In the genomic region with DNA sequence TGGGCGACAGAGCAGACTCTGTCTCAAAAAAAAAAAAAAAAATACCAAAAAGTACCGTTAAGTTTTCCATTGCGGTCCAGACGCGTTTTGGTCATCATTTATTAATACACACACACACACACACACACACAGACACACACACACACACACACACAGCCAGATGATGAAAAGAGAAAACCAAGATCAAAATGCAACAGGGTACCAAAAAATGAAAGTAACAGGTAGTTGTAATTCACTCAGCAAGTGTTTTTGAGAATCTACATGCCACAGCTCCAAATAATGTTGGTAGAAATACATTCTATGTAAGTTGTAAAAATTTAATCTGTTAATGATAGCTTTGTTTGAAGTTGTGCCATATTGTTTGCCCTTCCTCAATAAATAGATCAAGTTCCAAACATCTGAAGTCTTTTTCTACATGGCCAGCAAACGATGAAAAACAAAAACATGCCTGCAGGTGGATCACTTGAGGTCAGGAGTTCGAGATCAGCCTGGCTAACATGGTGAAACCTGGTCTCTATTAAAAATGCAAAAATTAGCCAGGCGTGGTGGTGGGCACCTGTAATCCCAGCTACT, we compare ENCODE assay signal across 17 cellular contexts. TPM values are rescaled to one million over a fixed set of nuclear protein-coding genes. Genes with fewer than 3 reads are reported as not detected.
A peak's percentile ranks its signal among the peaks of the same experiment; 100 is the strongest.
DNase-seq lines count a peak whose midpoint lies in the region; ATAC-seq and TF ChIP-seq lines count a peak whose summit lies in the region.
"Had no signal": no experiment of that assay in that cellular context is flagged by ENCODE, and none has a peak within 500 bp of the region (broad histone marks: within the 10 kb centered on the region; RNA-seq: fewer than 3 reads in every experiment).

No MANE protein-coding gene starts in this region.

- peak overlapping the region; percentile 60 for H3K27ac Mint-ChIP-seq in activated CD4-positive, alpha-beta T cell treated with anti-CD3 and anti-CD28 coated beads, Interleukin-2, amount 10 ng/mL, durations not matched to agents 7 days and 5 days
- peak overlapping the region; percentile 6 for H3K27ac Mint-ChIP-seq in activated naive CD8-positive, alpha-beta T cell
- peak overlapping the region; percentile 33 for H3K27ac Mint-ChIP-seq in progenitor cell of endocrine pancreas
- H3K27ac Mint-ChIP-seq: CD8-positive, alpha-beta T cell; GM23338 had no signal

- no peaks in the 10 kb centered on the region for H3K9me3 ChIP-seq in Panc1 (ENCODE audit: control insufficient read depth, insufficient read depth, low read depth, low read length)
- H3K9me3 ChIP-seq in heart left ventricle = no peaks in the 10 kb centered on the region

- H3K4me1 ChIP-seq in Panc1 (ENCODE audit: control insufficient read depth, insufficient read depth, low read length) (no peaks in the 10 kb centered on the region), heart left ventricle (peaks cover 7 to 87% (median 67%) of the 10 kb centered on the region in 12 donors)

- TF ChIP-seq CTCF in Panc1 (IDR thresholded peaks at IDR 0.05) = no peak
- TF ChIP-seq CTCF in progenitor cell of endocrine pancreas (IDR thresholded peaks at IDR 0.05; ENCODE audit: unreplicated experiment) = no peak
- TF ChIP-seq CTCF in heart left ventricle (IDR thresholded peaks at IDR 0.05) = no peak

- H3K27me3 ChIP-seq in Panc1 (ENCODE audit: control insufficient read depth, insufficient read depth, low read length) (no peaks in the 10 kb centered on the region), heart left ventricle (no peaks in the 10 kb centered on the region)

- H3K36me3 Mint-ChIP-seq in activated CD4-positive, alpha-beta T cell treated with anti-CD3 and anti-CD28 coated beads, Interleukin-2, amount 10 ng/mL, durations not matched to agents 7 days and 5 days (ENCODE audit: low read depth) = peaks cover 57% of the 10 kb centered on the region
- peaks cover 19% of the 10 kb centered on the region for H3K36me3 Mint-ChIP-seq in activated naive CD8-positive, alpha-beta T cell
- H3K36me3 Mint-ChIP-seq in progenitor cell of endocrine pancreas (ENCODE audit: insufficient read depth) = peaks cover 54% of the 10 kb centered on the region

- WGBS in heart left ventricle, 4 donors = 86 to 92% (median 86%) methylated on average over 8 of the region's 8 CpGs

- H3K36me3 ChIP-seq in Panc1 (ENCODE audit: control insufficient read depth, insufficient read depth, low read length) (peaks cover 9% of the 10 kb centered on the region), heart left ventricle (peaks cover 0 to 64% (median 51%) of the 10 kb centered on the region in 9 donors)

- H3K4me3 ChIP-seq in Panc1 (ENCODE audit: low read depth in 2 of 2, low read length in 2 of 2) (no peak overlapping the region), heart left ventricle (no peak overlapping the region)
- H3K4me3 ChIP-seq: GM23338, K562 had no signal

- no peak overlapping the region for H3K4me3 Mint-ChIP-seq in activated CD4-positive, alpha-beta T cell treated with anti-CD3 and anti-CD28 coated beads, Interleukin-2, amount 10 ng/mL, durations not matched to agents 7 days and 5 days
- no peak overlapping the region for H3K4me3 Mint-ChIP-seq in activated naive CD8-positive, alpha-beta T cell
- no peak overlapping the region for H3K4me3 Mint-ChIP-seq in progenitor cell of endocrine pancreas (ENCODE audit: low read depth)
- H3K4me3 Mint-ChIP-seq: CD8-positive, alpha-beta T cell; GM23338 had no signal

- TF ChIP-seq POLR2A in heart left ventricle (IDR thresholded peaks at IDR 0.05) = no peak

- no peaks in the 10 kb centered on the region for H3K27me3 Mint-ChIP-seq in activated CD4-positive, alpha-beta T cell treated with anti-CD3 and anti-CD28 coated beads, Interleukin-2, amount 10 ng/mL, durations not matched to agents 7 days and 5 days
- H3K27me3 Mint-ChIP-seq in activated naive CD8-positive, alpha-beta T cell = no peaks in the 10 kb centered on the region
- H3K27me3 Mint-ChIP-seq in progenitor cell of endocrine pancreas = no peaks in the 10 kb centered on the region

- ATAC-seq in Panc1 (no peak), heart left ventricle (no peak), GM21515 (IDR thresholded peaks at IDR 0.05; ENCODE audit: unreplicated experiment) (no peak)
- ATAC-seq: CD8-positive, alpha-beta T cell; GM23338; K562 had no signal

- intact Hi-C loops in Panc1 (cut with micrococcal nuclease; ENCODE audit: unreplicated experiment) (no loop called here), heart left ventricle (cut with DNase I) (loop anchor here in 1 of 10 donors (2.0 kb wide), 1 partner anchor 17 kb away; no protein-coding TSS in a partner anchor)

- POLR2A ChIA-PET in activated CD4-positive, alpha-beta T cell treated with anti-CD3 and anti-CD28 coated beads, Interleukin-2, amount 10 ng/mL, durations not matched to agents 7 days and 5 days (lab: Charles Lee) = no interaction called here
- POLR2A ChIA-PET in Panc1 (lab: Charles Lee) = interaction anchor here (0.6 kb wide), 1 partner anchor 1214 kb away, joined by 3 read pairs; no protein-coding TSS in a partner anchor

- CTCF ChIA-PET in activated CD4-positive, alpha-beta T cell treated with anti-CD3 and anti-CD28 coated beads, Interleukin-2, amount 10 ng/mL, durations not matched to agents 7 days and 5 days (lab: Charles Lee) = interaction anchor here (2.8 kb wide), 1 partner anchor 10 kb away, joined by 10 read pairs; the partner anchor contains the start of gene YWHAG
- CTCF ChIA-PET in Panc1 (lab: Charles Lee) = no interaction called here

- H3K27ac ChIP-seq in Panc1 (ENCODE audit: low read length) (no peak overlapping the region), heart left ventricle (no peak overlapping the region)

- BruUV-seq in Panc1 (replicated peaks; lab: Mats Ljungman, UMichigan) = TSS peak; percentile 2

- in situ Hi-C loops in Panc1 (cut with HindIII; ENCODE audit: low pct_unique_long_range_greater_than_20kb, low sequenced_read_pairs) = no loop called here

- no peak for DNase-seq in activated CD4-positive, alpha-beta T cell treated with anti-CD3 and anti-CD28 coated beads, Interleukin-2, amount 10 ng/mL, durations not matched to agents 7 days and 5 days
- DNase-seq in activated CD4-positive, alpha-beta T cell treated with anti-CD3 and anti-CD28 coated beads, Interleukin-2, amount 50 U/mL, for 4 hours = no peak
- DNase-seq in Panc1 (ENCODE audit: low read depth, low spot score) = no peak
- DNase-seq in progenitor cell of endocrine pancreas (ENCODE audit: low spot score, unreplicated experiment) = no peak
- DNase-seq in heart left ventricle = no peak
- no peak for DNase-seq in SHP77 (lab: John Stamatoyannopoulos, UW)
- DNase-seq: CD8-positive, alpha-beta T cell; DMS79; MV-4-11; NCI-H1436; NCI-H2029 treated with DMSO at 0.1 percent for 48 hours; NCI-H2171 treated with DMSO at 0.1 percent for 48 hours; NCI-H774 had no signal

- H3K9me3 Mint-ChIP-seq in activated CD4-positive, alpha-beta T cell treated with anti-CD3 and anti-CD28 coated beads, Interleukin-2, amount 10 ng/mL, durations not matched to agents 7 days and 5 days = no peaks in the 10 kb centered on the region
- H3K9me3 Mint-ChIP-seq in activated naive CD8-positive, alpha-beta T cell (ENCODE audit: low read depth) = no peaks in the 10 kb centered on the region
- H3K9me3 Mint-ChIP-seq in progenitor cell of endocrine pancreas (ENCODE audit: low read depth) = peaks cover 3% of the 10 kb centered on the region
- H3K9me3 Mint-ChIP-seq: CD8-positive, alpha-beta T cell had no signal

- peaks cover 56% of the 10 kb centered on the region for H3K4me1 Mint-ChIP-seq in activated CD4-positive, alpha-beta T cell treated with anti-CD3 and anti-CD28 coated beads, Interleukin-2, amount 10 ng/mL, durations not matched to agents 7 days and 5 days
- H3K4me1 Mint-ChIP-seq in activated naive CD8-positive, alpha-beta T cell (ENCODE audit: low read depth) = peaks cover 66% of the 10 kb centered on the region
- H3K4me1 Mint-ChIP-seq in progenitor cell of endocrine pancreas (ENCODE audit: low read depth) = peaks cover 6% of the 10 kb centered on the region

RNA-seq across cellular contexts. Expression of gene YWHAG, which starts 9.4 kb away (rescaled TPM):
- 10 to 100 TPM; 68.0 to 75.1 TPM for total RNA-seq in activated CD4-positive, alpha-beta T cell treated with anti-CD3 and anti-CD28 coated beads, Interleukin-2, amount 10 ng/mL, durations not matched to agents 7 days and 5 days
- total RNA-seq in Panc1 (2021; ENCODE audit: unreplicated experiment) = 210 TPM
- 172 TPM for polyA plus RNA-seq in Panc1 (2012; ENCODE audit: insufficient read length)
- 132 and 136 TPM in 2 replicates for total RNA-seq in progenitor cell of endocrine pancreas
- 100 to 1,000 TPM; 141 to 282 (median 196) TPM for total RNA-seq in heart left ventricle
- 100 to 1,000 TPM in 1 of 2 donors, 10 to 100 TPM in 1; 85.5 to 186 TPM for polyA plus RNA-seq in heart left ventricle

RNA-seq across cellular contexts. Expression of gene HSPB1, which starts 46.9 kb away (rescaled TPM):
- 10 to 100 TPM; 27.0 to 28.1 TPM for total RNA-seq in activated CD4-positive, alpha-beta T cell treated with anti-CD3 and anti-CD28 coated beads, Interleukin-2, amount 10 ng/mL, durations not matched to agents 7 days and 5 days
- total RNA-seq in Panc1 (2021; ENCODE audit: unreplicated experiment) = 422 TPM
- 1,072 TPM for polyA plus RNA-seq in Panc1 (2012; ENCODE audit: insufficient read length)
- 111 and 118 TPM in 2 replicates for total RNA-seq in progenitor cell of endocrine pancreas
- total RNA-seq in heart left ventricle = 1,000 to 10,000 TPM in 8 of 9 donors, 100 to 1,000 TPM in 1; 822 to 5,278 (median 1,968) TPM
- polyA plus RNA-seq in heart left ventricle = 1,000 to 10,000 TPM; 2,695 to 3,131 TPM

Comparison
In these comparisons a context has a peak if more than half of its experiments do, and no peak if none do; other contexts are left out.
1. H3K27ac Mint-ChIP-seq: peak in every context shown above with its lines; median percentile 60 in activated CD4-positive, alpha-beta T cell treated with anti-CD3 and anti-CD28 coated beads, Interleukin-2, amount 10 ng/mL, durations not matched to agents 7 days and 5 days; 33 in progenitor cell of endocrine pancreas; 6 in activated naive CD8-positive, alpha-beta T cell.